In the genomic region with DNA sequence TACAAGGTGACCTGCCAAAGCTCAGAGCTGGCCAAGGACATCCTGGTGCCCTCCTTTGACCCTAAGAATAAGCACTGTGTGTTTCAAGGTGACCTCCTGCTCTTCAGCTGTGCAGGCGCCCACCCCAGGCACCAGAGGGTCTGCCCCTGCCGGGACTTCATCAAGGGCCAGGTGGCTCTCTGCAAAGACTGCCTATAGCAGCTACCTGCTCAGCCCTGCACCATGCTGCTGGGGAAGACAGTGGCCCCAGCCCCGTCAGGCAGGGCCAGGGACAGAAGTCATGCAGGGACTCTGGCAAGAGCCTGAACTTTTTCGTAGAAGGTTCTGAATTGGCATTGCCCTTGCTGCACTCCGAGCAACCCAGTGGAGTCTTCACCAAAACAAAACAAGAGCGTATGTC, we compare ENCODE assay signal across 25 cellular contexts.
"Had no signal": no experiment of that assay in that cellular context is flagged by ENCODE, and none has a peak within 500 bp of the region (broad histone marks: within the 10 kb centered on the region; RNA-seq: fewer than 3 reads in every experiment).

No MANE protein-coding gene starts in this region.

- H3K9me3 Mint-ChIP-seq: central memory CD8-positive, alpha-beta T cell; dendritic cell treated with granulocyte-macrophage colony-stimulating factor and Interleukin-4, amounts not matched to agents 40 ng/mL and 50 ng/mL, for 4 days; naive thymus-derived CD8-positive, alpha-beta T cell; neural crest cell had no signal

- DNase-seq: colonic mucosa; effector CD8-positive, alpha-beta T cell; foreskin keratinocyte; heart left ventricle; left cardiac atrium; left lung; mesenchymal stem cell; midbrain; naive thymus-derived CD8-positive, alpha-beta T cell; psoas muscle; right cardiac atrium; stimulated activated CD4-positive, alpha-beta T cell treated with anti-CD3 and anti-CD28 coated beads, Interleukin-15, amount 100 ng/mL, for 24 hours; stimulated activated CD4-positive, alpha-beta T cell treated with anti-CD3 and anti-CD28 coated beads, Interleukin-2, amount 100 ng/mL, for 48 hours; stimulated activated naive CD8-positive, alpha-beta T cell treated with anti-CD3 and anti-CD28 coated beads, Interleukin-15, Interleukin-2, amounts not matched to agents 100 U/mL and 50 U/mL, for 24 hours; substantia nigra; testis had no signal

- H3K27ac Mint-ChIP-seq: dendritic cell treated with granulocyte-macrophage colony-stimulating factor and Interleukin-4, amounts not matched to agents 40 ng/mL and 50 ng/mL, for 4 days had no signal

- ATAC-seq: foreskin keratinocyte; gastroesophageal sphincter; heart left ventricle; left cardiac atrium; left lung; naive thymus-derived CD8-positive, alpha-beta T cell; psoas muscle; right cardiac atrium; stimulated activated naive CD8-positive, alpha-beta T cell treated with anti-CD3 and anti-CD28 coated beads, Interleukin-15, Interleukin-2, amounts not matched to agents 100 U/mL and 50 U/mL, for 24 hours had no signal

- H3K4me3 Mint-ChIP-seq: central memory CD8-positive, alpha-beta T cell; dendritic cell treated with granulocyte-macrophage colony-stimulating factor and Interleukin-4, amounts not matched to agents 40 ng/mL and 50 ng/mL, for 4 days; neural crest cell had no signal

- H3K36me3 ChIP-seq: colonic mucosa had no signal

- H3K4me1 Mint-ChIP-seq: central memory CD8-positive, alpha-beta T cell had no signal

- H3K27me3 Mint-ChIP-seq: central memory CD8-positive, alpha-beta T cell; dendritic cell treated with granulocyte-macrophage colony-stimulating factor and Interleukin-4, amounts not matched to agents 40 ng/mL and 50 ng/mL, for 4 days; naive thymus-derived CD8-positive, alpha-beta T cell had no signal

- H3K27me3 ChIP-seq: colonic mucosa, esophagus muscularis mucosa, foreskin keratinocyte, gastroesophageal sphincter, heart left ventricle, hepatocyte, left lung, testis, tibial nerve, upper lobe of left lung had no signal

- H3K4me1 ChIP-seq: colonic mucosa, foreskin keratinocyte, left lung, psoas muscle, testis, upper lobe of left lung had no signal

- H3K4me3 ChIP-seq: colonic mucosa, esophagus muscularis mucosa, gastroesophageal sphincter, heart left ventricle, hepatocyte, left lung, psoas muscle, skin epidermis, testis, tibial nerve, upper lobe of left lung had no signal

- H3K27ac ChIP-seq: colonic mucosa, esophagus muscularis mucosa, foreskin keratinocyte, gastroesophageal sphincter, heart left ventricle, hepatocyte, left lung, psoas muscle, skin epidermis, testis, tibial nerve, upper lobe of left lung had no signal

- H3K9me3 ChIP-seq: colonic mucosa, esophagus muscularis mucosa, gastroesophageal sphincter, heart left ventricle, left lung, psoas muscle, testis, tibial nerve, upper lobe of left lung had no signal
